Comparison of ENCODE assay signal across 18 cellular contexts in genomic region chr3:111112913-111113312, GRCh38.
"Had no signal": no experiment of that assay in that cellular context is flagged by ENCODE, and none has a peak within 500 bp of the region (broad histone marks: within the 10 kb centered on the region; RNA-seq: fewer than 3 reads in every experiment).

No MANE protein-coding gene starts in this region.

- ATAC-seq: esophagus mucosa; gastroesophageal sphincter; naive thymus-derived CD8-positive, alpha-beta T cell; stimulated activated naive B cell treated with anti-CD40 and anti-IgM and Interleukin-4, amounts not matched to agents 10 μg/mL and 1 μg/mL and 100 μg/mL, for 72 hours had no signal

- H3K9me3 ChIP-seq: gastroesophageal sphincter, heart right ventricle, neutrophil, tibial artery, uterus had no signal

- DNase-seq: activated CD4-positive, alpha-beta T cell treated with anti-CD3 and anti-CD28 coated beads, Interleukin-2, amount 10 ng/mL, durations not matched to agents 7 days and 5 days; activated naive CD4-positive, alpha-beta T cell; activated naive CD8-positive, alpha-beta T cell treated with anti-CD3 and anti-CD28 coated beads, Interleukin-2, amount 10 ng/mL, durations not matched to agents 7 days and 5 days; heart right ventricle; islet precursor cell; naive thymus-derived CD8-positive, alpha-beta T cell; retina; stimulated activated CD4-positive, alpha-beta T cell treated with anti-CD3 and anti-CD28 coated beads, Interleukin-2, amount 100 ng/mL, for 48 hours; stimulated activated naive B cell treated with anti-CD40 and anti-IgM and Interleukin-4, amounts not matched to agents 10 μg/mL and 1 μg/mL and 100 μg/mL, for 72 hours; SW 1271; tibial artery; uterus had no signal

- H3K9me3 Mint-ChIP-seq: activated CD4-positive, alpha-beta T cell treated with anti-CD3 and anti-CD28 coated beads, Interleukin-2, amount 10 ng/mL, durations not matched to agents 7 days and 5 days; activated T-helper 1 cell treated with anti-CD3 and anti-CD28 coated beads, Interleukin-12 subunit alpha, Interleukin-12 subunit beta, Interleukin-2, Interleukin-4 antibody, amounts not matched to agents 30 ng/mL and 10 ng/mL and 1 ng/mL, durations not matched to agents 14 hours and 24 hours and 36 hours; naive thymus-derived CD8-positive, alpha-beta T cell; stimulated activated naive B cell treated with anti-CD40 and anti-IgM and Interleukin-4, amounts not matched to agents 10 μg/mL and 1 μg/mL and 100 μg/mL, for 72 hours; T-helper 2 cell treated with Interferon-gamma antibody and Interleukin-4, amounts not matched to agents 5 μg/mL and 100 μg/mL, for 36 hours had no signal

- H3K36me3 Mint-ChIP-seq: activated naive CD8-positive, alpha-beta T cell treated with anti-CD3 and anti-CD28 coated beads, Interleukin-2, amount 10 ng/mL, durations not matched to agents 7 days and 5 days; stimulated activated naive B cell treated with anti-CD40 and anti-IgM and Interleukin-4, amounts not matched to agents 10 μg/mL and 1 μg/mL and 100 μg/mL, for 72 hours had no signal

- H3K4me1 ChIP-seq: uterus had no signal

- H3K36me3 ChIP-seq: gastroesophageal sphincter, heart right ventricle, neutrophil, tibial artery, uterus had no signal

- H3K27me3 ChIP-seq: gastroesophageal sphincter, heart right ventricle, neutrophil, tibial artery, uterus had no signal

- H3K4me3 Mint-ChIP-seq: activated CD4-positive, alpha-beta T cell treated with anti-CD3 and anti-CD28 coated beads, Interleukin-2, amount 10 ng/mL, durations not matched to agents 7 days and 5 days; activated naive CD8-positive, alpha-beta T cell treated with anti-CD3 and anti-CD28 coated beads, Interleukin-2, amount 10 ng/mL, durations not matched to agents 7 days and 5 days; activated T-helper 1 cell treated with anti-CD3 and anti-CD28 coated beads, Interleukin-12 subunit alpha, Interleukin-12 subunit beta, Interleukin-2, Interleukin-4 antibody, amounts not matched to agents 30 ng/mL and 10 ng/mL and 1 ng/mL, durations not matched to agents 14 hours and 24 hours and 36 hours; naive thymus-derived CD8-positive, alpha-beta T cell; stimulated activated naive B cell treated with anti-CD40 and anti-IgM and Interleukin-4, amounts not matched to agents 10 μg/mL and 1 μg/mL and 100 μg/mL, for 72 hours; T-helper 2 cell treated with Interferon-gamma antibody and Interleukin-4, amounts not matched to agents 5 μg/mL and 100 μg/mL, for 36 hours had no signal

- H3K4me1 Mint-ChIP-seq: activated CD4-positive, alpha-beta T cell treated with anti-CD3 and anti-CD28 coated beads, Interleukin-2, amount 10 ng/mL, durations not matched to agents 7 days and 5 days; activated naive CD8-positive, alpha-beta T cell treated with anti-CD3 and anti-CD28 coated beads, Interleukin-2, amount 10 ng/mL, durations not matched to agents 7 days and 5 days; stimulated activated naive B cell treated with anti-CD40 and anti-IgM and Interleukin-4, amounts not matched to agents 10 μg/mL and 1 μg/mL and 100 μg/mL, for 72 hours had no signal

- H3K4me3 ChIP-seq: gastroesophageal sphincter, heart right ventricle, lung, tibial artery, uterus had no signal

- H3K27ac Mint-ChIP-seq: activated CD4-positive, alpha-beta T cell treated with anti-CD3 and anti-CD28 coated beads, Interleukin-2, amount 10 ng/mL, durations not matched to agents 7 days and 5 days; activated naive CD8-positive, alpha-beta T cell treated with anti-CD3 and anti-CD28 coated beads, Interleukin-2, amount 10 ng/mL, durations not matched to agents 7 days and 5 days; activated T-helper 1 cell treated with anti-CD3 and anti-CD28 coated beads, Interleukin-12 subunit alpha, Interleukin-12 subunit beta, Interleukin-2, Interleukin-4 antibody, amounts not matched to agents 30 ng/mL and 10 ng/mL and 1 ng/mL, durations not matched to agents 14 hours and 24 hours and 36 hours; naive thymus-derived CD8-positive, alpha-beta T cell; stimulated activated naive B cell treated with anti-CD40 and anti-IgM and Interleukin-4, amounts not matched to agents 10 μg/mL and 1 μg/mL and 100 μg/mL, for 72 hours; T-helper 2 cell treated with Interferon-gamma antibody and Interleukin-4, amounts not matched to agents 5 μg/mL and 100 μg/mL, for 36 hours had no signal

- H3K27ac ChIP-seq: gastroesophageal sphincter, heart right ventricle, neutrophil, tibial artery, uterus had no signal

- H3K27me3 Mint-ChIP-seq: activated naive CD8-positive, alpha-beta T cell treated with anti-CD3 and anti-CD28 coated beads, Interleukin-2, amount 10 ng/mL, durations not matched to agents 7 days and 5 days had no signal
